In genomic region chr1:213821175-213821942, GRCh38 we compare ENCODE assay signal across 1 cellular context.
TF ChIP-seq lines count a peak whose summit lies in the region.

No MANE protein-coding gene starts in this region.

TF ChIP-seq in HepG2, 621 proteins besides CTCF, POLR2A, EP300 and RAD21 (continued from another document):
- TF ChIP-seq ARID5B (CRISPR knock-in tag; IDR thresholded peaks at IDR 0.05) (peak; percentile 41; the same call in 1 of the 2 replicates), ZNF644 (CRISPR knock-in tag; IDR thresholded peaks at IDR 0.05; ENCODE audit: low read depth) (peak; percentile 15; the same call in 1 of the 2 replicates), ZNF740 (CRISPR knock-in tag; IDR thresholded peaks at IDR 0.05) (peak; percentile 66; the same call in 1 of the 2 replicates), PAXIP1 (CRISPR knock-in tag; conservative IDR thresholded peaks at IDR 0.05) (0 out of 2 replicates have a peak, but pooled peaks have one; percentile 15), RBFOX2 (IDR thresholded peaks at IDR 0.05; ENCODE audit: low read depth, low read length) (0 out of 2 replicates have a peak, but pooled peaks have one; percentile 31), SALL1 (CRISPR knock-in tag; IDR thresholded peaks at IDR 0.05) (peak; percentile 37; the same call in 1 of the 2 replicates), TFE3 (CRISPR knock-in tag; IDR thresholded peaks at IDR 0.05) (0 out of 2 replicates have a peak, but pooled peaks have one; percentile 13), U2AF1 (optimal IDR thresholded peaks at IDR 0.05; ENCODE audit: low read depth, low read length) (peak; percentile 43), ZNF7 (CRISPR knock-in tag; IDR thresholded peaks at IDR 0.05) (peak; percentile 72), SNAPC2 (CRISPR knock-in tag; IDR thresholded peaks at IDR 0.05) (0 out of 2 replicates have a peak, but pooled peaks have one; percentile 36), PATZ1 (CRISPR knock-in tag; IDR thresholded peaks at IDR 0.05) (peak; percentile 18; the same call in 1 of the 2 replicates), ZSCAN25 (CRISPR knock-in tag; IDR thresholded peaks at IDR 0.05) (no peak), ZBTB7B (CRISPR knock-in tag; IDR thresholded peaks at IDR 0.05) (0 out of 2 replicates have a peak, but pooled peaks have one; percentile 19), FOXP4 (CRISPR knock-in tag; IDR thresholded peaks at IDR 0.05) (0 out of 2 replicates have a peak, but pooled peaks have one; percentile 6), MBD4 (IDR thresholded peaks at IDR 0.05; ENCODE audit: borderline replicate concordance, low read length) (0 out of 2 replicates have a peak, but pooled peaks have one; percentile 58), YEATS2 (CRISPR knock-in tag; IDR thresholded peaks at IDR 0.05; ENCODE audit: borderline replicate concordance) (0 out of 2 replicates have a peak, but pooled peaks have one; percentile 8), MXI1 (IDR thresholded peaks at IDR 0.05; ENCODE audit: borderline replicate concordance, low read depth, low read length) (no peak), GATAD2A (CRISPR knock-in tag; IDR thresholded peaks at IDR 0.05) (peak; percentile 61), ZNF263 (CRISPR knock-in tag; IDR thresholded peaks at IDR 0.05) (no peak), ZNF652 (CRISPR knock-in tag; IDR thresholded peaks at IDR 0.05; ENCODE audit: borderline replicate concordance, low read depth) (no peak)
